ENCODE assay signal across 1 cellular context in genomic region chr4:81723927-81724587, GRCh38.
TF ChIP-seq lines count a peak whose summit lies in the region.

No MANE protein-coding gene starts in this region.

TF ChIP-seq in SK-N-SH treated with all-trans-retinoic acid at 6 μM for 48 hours, 23 proteins besides CTCF, POLR2A, EP300 and RAD21 (continued from another document):
- TF ChIP-seq GLIS3 (CRISPR knock-in tag; IDR thresholded peaks at IDR 0.05) (no peak), ZFP3 (CRISPR knock-in tag; IDR thresholded peaks at IDR 0.05) (no peak), ZC3H10 (CRISPR knock-in tag; IDR thresholded peaks at IDR 0.05) (no peak)
